In the genomic region with DNA sequence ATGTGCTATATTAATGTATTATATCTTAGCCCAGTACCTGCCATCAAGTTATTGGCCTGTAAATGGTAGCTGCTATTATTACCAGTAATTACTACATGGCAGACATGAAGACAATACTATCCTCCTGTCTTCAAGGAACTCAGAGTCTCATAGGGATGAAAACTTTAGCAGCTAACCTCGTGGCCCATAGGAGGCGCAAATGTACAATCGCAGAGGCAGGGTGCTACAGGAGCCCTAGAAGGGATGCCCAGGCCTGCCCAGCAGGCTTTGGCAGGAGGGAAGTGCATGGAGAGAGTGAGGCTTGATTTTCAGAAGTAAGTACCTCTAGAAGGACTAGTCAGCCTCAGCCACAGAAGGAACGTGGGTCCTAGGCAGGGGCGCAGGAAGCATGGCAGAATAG, we compare ENCODE assay signal across 8 cellular contexts. TPM values are rescaled to one million over a fixed set of nuclear protein-coding genes. Genes with fewer than 3 reads are reported as not detected.
DNase-seq lines count a peak whose midpoint lies in the region; ATAC-seq and TF ChIP-seq lines count a peak whose summit lies in the region.

No MANE protein-coding gene starts in this region.

- peaks cover 3% of the 10 kb centered on the region for H3K27me3 Mint-ChIP-seq in GM23338 (ENCODE audit: insufficient read depth, low read depth, poor library complexity)
- H3K27me3 Mint-ChIP-seq in glutamatergic neuron (ENCODE audit: unreplicated experiment): peaks cover 2% of the 10 kb centered on the region

- H3K36me3 Mint-ChIP-seq in GM23338 (ENCODE audit: low read depth): no peaks in the 10 kb centered on the region; the same call in 2 of the 3 replicates
- no peaks in the 10 kb centered on the region for H3K36me3 Mint-ChIP-seq in glutamatergic neuron (ENCODE audit: unreplicated experiment)

- H3K36me3 ChIP-seq in GM23338 (ENCODE audit: insufficient read depth): no peaks in the 10 kb centered on the region

- peaks cover 10% of the 10 kb centered on the region for H3K4me1 Mint-ChIP-seq in GM23338
- H3K4me1 Mint-ChIP-seq in glutamatergic neuron (ENCODE audit: low read depth, unreplicated experiment): no peaks in the 10 kb centered on the region

- peak; percentile 99 for ATAC-seq in GM23338
- no peak for ATAC-seq in HG03565 (IDR thresholded peaks at IDR 0.05; ENCODE audit: unreplicated experiment)
- ATAC-seq in HG02884 (IDR thresholded peaks at IDR 0.05; ENCODE audit: unreplicated experiment): no peak
- no peak for ATAC-seq in GM18498 (IDR thresholded peaks at IDR 0.05; ENCODE audit: unreplicated experiment)

- no peaks in the 10 kb centered on the region for H4K20me1 ChIP-seq in GM23338 (replicated peaks; ENCODE audit: insufficient read depth)

- H3F3A ChIP-seq in GM23338 (replicated peaks; ENCODE audit: low read depth): no peaks in the 10 kb centered on the region

- H3K4me3 Mint-ChIP-seq in GM23338 (no peak overlapping the region), glutamatergic neuron (ENCODE audit: unreplicated experiment) (no peak overlapping the region)

- no peak for DNase-seq in AG09309 (ENCODE audit: low read depth)
- peak; percentile 88 for DNase-seq in GM23338 (ENCODE audit: low spot score)
- DNase-seq in SKM-1 (lab: John Stamatoyannopoulos, UW; ENCODE audit: unreplicated experiment): peak; percentile 9
- peak; percentile 53 for DNase-seq in glutamatergic neuron
- no peak for DNase-seq in activated CD8-positive, alpha-beta memory T cell treated with anti-CD3 and anti-CD28 coated beads, Interleukin-2, amount 50 U/mL, for 4 hours

- no peak overlapping the region for H2AFZ ChIP-seq in GM23338

- no peaks in the 10 kb centered on the region for H3K27me3 ChIP-seq in GM23338 (ENCODE audit: insufficient read depth)

- no peaks in the 10 kb centered on the region for H3K4me1 ChIP-seq in GM23338 (ENCODE audit: insufficient read depth)

- H3K27ac Mint-ChIP-seq in GM23338 (no peak overlapping the region; the same call in 1 of the 2 replicates), glutamatergic neuron (ENCODE audit: unreplicated experiment) (no peak overlapping the region)

- no peaks in the 10 kb centered on the region for H3K79me2 ChIP-seq in GM23338 (replicated peaks; ENCODE audit: insufficient read depth)

- no peak overlapping the region for H3K27ac ChIP-seq in GM23338 (ENCODE audit: low read depth)

- H3K4me3 ChIP-seq in AG09309 (ENCODE audit: control insufficient read depth, low read depth, low read length): no peak overlapping the region
- no peak overlapping the region for H3K4me3 ChIP-seq in GM23338

- TF ChIP-seq CTCF in AG09309 (IDR thresholded peaks at IDR 0.05; ENCODE audit: control insufficient read depth, insufficient read depth, low read depth, low read length, missing control alignments): peak; percentile 40
- TF ChIP-seq CTCF in GM23338 (conservative IDR thresholded peaks at IDR 0.05; ENCODE audit: low read depth in 2 of 2): peak; percentile 92 to 97
- TF ChIP-seq CTCF in glutamatergic neuron (IDR thresholded peaks at IDR 0.05; ENCODE audit: partially characterized antibody, unreplicated experiment): peak; percentile 47

- H3K9me3 Mint-ChIP-seq in GM23338 (no peaks in the 10 kb centered on the region), glutamatergic neuron (ENCODE audit: unreplicated experiment) (no peaks in the 10 kb centered on the region)

- H3K9me2 ChIP-seq in GM23338 (ENCODE audit: insufficient read depth): no peaks in the 10 kb centered on the region

- H3K4me2 ChIP-seq in GM23338: no peak overlapping the region

TF ChIP-seq in GM23338, 12 proteins besides CTCF, POLR2A, EP300 and RAD21:
- TF ChIP-seq, protein P1, sequence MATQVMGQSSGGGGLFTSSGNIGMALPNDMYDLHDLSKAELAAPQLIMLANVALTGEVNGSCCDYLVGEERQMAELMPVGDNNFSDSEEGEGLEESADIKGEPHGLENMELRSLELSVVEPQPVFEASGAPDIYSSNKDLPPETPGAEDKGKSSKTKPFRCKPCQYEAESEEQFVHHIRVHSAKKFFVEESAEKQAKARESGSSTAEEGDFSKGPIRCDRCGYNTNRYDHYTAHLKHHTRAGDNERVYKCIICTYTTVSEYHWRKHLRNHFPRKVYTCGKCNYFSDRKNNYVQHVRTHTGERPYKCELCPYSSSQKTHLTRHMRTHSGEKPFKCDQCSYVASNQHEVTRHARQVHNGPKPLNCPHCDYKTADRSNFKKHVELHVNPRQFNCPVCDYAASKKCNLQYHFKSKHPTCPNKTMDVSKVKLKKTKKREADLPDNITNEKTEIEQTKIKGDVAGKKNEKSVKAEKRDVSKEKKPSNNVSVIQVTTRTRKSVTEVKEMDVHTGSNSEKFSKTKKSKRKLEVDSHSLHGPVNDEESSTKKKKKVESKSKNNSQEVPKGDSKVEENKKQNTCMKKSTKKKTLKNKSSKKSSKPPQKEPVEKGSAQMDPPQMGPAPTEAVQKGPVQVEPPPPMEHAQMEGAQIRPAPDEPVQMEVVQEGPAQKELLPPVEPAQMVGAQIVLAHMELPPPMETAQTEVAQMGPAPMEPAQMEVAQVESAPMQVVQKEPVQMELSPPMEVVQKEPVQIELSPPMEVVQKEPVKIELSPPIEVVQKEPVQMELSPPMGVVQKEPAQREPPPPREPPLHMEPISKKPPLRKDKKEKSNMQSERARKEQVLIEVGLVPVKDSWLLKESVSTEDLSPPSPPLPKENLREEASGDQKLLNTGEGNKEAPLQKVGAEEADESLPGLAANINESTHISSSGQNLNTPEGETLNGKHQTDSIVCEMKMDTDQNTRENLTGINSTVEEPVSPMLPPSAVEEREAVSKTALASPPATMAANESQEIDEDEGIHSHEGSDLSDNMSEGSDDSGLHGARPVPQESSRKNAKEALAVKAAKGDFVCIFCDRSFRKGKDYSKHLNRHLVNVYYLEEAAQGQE (IDR thresholded peaks at IDR 0.05; ENCODE audit: unreplicated experiment): no peak
- TF ChIP-seq STAT1 (IDR thresholded peaks at IDR 0.05; ENCODE audit: unreplicated experiment): no peak
- no peak for TF ChIP-seq POLR2AphosphoS5 (IDR thresholded peaks at IDR 0.05; ENCODE audit: low read depth)
- TF ChIP-seq JUNB (IDR thresholded peaks at IDR 0.05; ENCODE audit: unreplicated experiment): no peak
- TF ChIP-seq ZNF114 (CRISPR knock-in tag; IDR thresholded peaks at IDR 0.05): no peak
- no peak for TF ChIP-seq NANOG (IDR thresholded peaks at IDR 0.05; ENCODE audit: borderline replicate concordance)

RNA-seq across cellular contexts. Expression of gene KIDINS220, which starts 44.7 kb away (rescaled TPM):
- total RNA-seq in GM23338 (2014; rRNA removed; shearing (Covaris generic)): 38.2 and 41.9 TPM in 2 replicates
- 11.4 and 12.8 TPM in 2 replicates for polyA plus RNA-seq in GM23338 (2016; fragmentation: Nextera tagmentation; extraction: Ambion mirVana)
- total RNA-seq in glutamatergic neuron (ENCODE audit: unreplicated experiment): 188 TPM

Comparison
In these comparisons a context has a peak if more than half of its experiments do, and no peak if none do; other contexts are left out.
1. DNase-seq: peak in GM23338 (single experiment), SKM-1 (single experiment) and glutamatergic neuron (single experiment); none in AG09309 (single experiment) and activated CD8-positive, alpha-beta memory T cell treated with anti-CD3 and anti-CD28 coated beads, Interleukin-2, amount 50 U/mL, for 4 hours (single experiment).
2. CTCF ChIP-seq: peak in every context shown above with its lines; median percentile 94 in GM23338; 47 in glutamatergic neuron; 40 in AG09309.